In genomic region chr1:47931395-47931794, GRCh38 we compare ENCODE assay signal across 11 cellular contexts.
DNase-seq lines count a peak whose midpoint lies in the region; ATAC-seq and TF ChIP-seq lines count a peak whose summit lies in the region.
"Had no signal": no experiment of that assay in that cellular context is flagged by ENCODE, and none has a peak within 500 bp of the region (broad histone marks: within the 10 kb centered on the region; RNA-seq: fewer than 3 reads in every experiment).

No MANE protein-coding gene starts in this region.

- H3K36me3 ChIP-seq in left lung = no peaks in the 10 kb centered on the region
- H3K36me3 ChIP-seq: uterus had no signal

- intact Hi-C loops in left lung (cut with DNase I) = no loop called here

- ATAC-seq in left lung = peak; percentile 81

- DNase-seq in EL (peak; percentile 30), KBM-7 (peak; percentile 8), SK-MEL-5 (ENCODE audit: low read depth, low spot score) (peak; percentile 59), left lung (no peak), cerebellar nuclear complex (lab: John Stamatoyannopoulos, UW) (no peak), SW 1271 (lab: John Stamatoyannopoulos, UW) (no peak), D341Med (ENCODE audit: low spot score) (no peak), NCI-H1048 (lab: John Stamatoyannopoulos, UW) (no peak)
- DNase-seq: erythroblast, mesenchymal stem cell, uterus had no signal

- H3K9me3 ChIP-seq in left lung = no peaks in the 10 kb centered on the region
- H3K9me3 ChIP-seq: uterus had no signal

- H3K27me3 ChIP-seq in left lung = no peaks in the 10 kb centered on the region
- H3K27me3 ChIP-seq: uterus had no signal

- H3K4me1 ChIP-seq in left lung = no peaks in the 10 kb centered on the region
- H3K4me1 ChIP-seq: uterus had no signal

- no peak overlapping the region for H3K4me3 ChIP-seq in left lung
- H3K4me3 ChIP-seq: uterus had no signal

- peak in 1 of 2 donors; percentile 18 for TF ChIP-seq CTCF in left lung (IDR thresholded peaks at IDR 0.05)

- H3K27ac ChIP-seq in left lung = no peak overlapping the region
- H3K27ac ChIP-seq: uterus had no signal

- in situ Hi-C loops in KBM-7 (cut with MboI; ENCODE audit: low pct_unique_long_range_greater_than_20kb, low sequenced_read_pairs) = no loop called here
- in situ Hi-C loops in SK-MEL-5 (cut with HindIII; ENCODE audit: low pct_unique_long_range_greater_than_20kb, low sequenced_read_pairs) = no loop called here

Comparison
In these comparisons a context has a peak if more than half of its experiments do, and no peak if none do; other contexts are left out.
1. DNase-seq: peak in EL (single experiment), KBM-7 (single experiment) and SK-MEL-5 (single experiment); none in left lung (0 of 2), cerebellar nuclear complex (0 of 2), SW 1271 (0 of 2), D341Med (single experiment) and NCI-H1048 (single experiment).